8 cellular contexts compared by ENCODE assay signal in genomic region chr7:104983620-104984539, GRCh38. TPM values are rescaled to one million over a fixed set of nuclear protein-coding genes. Genes with fewer than 3 reads are reported as not detected.
A peak's percentile ranks its signal among the peaks of the same experiment; 100 is the strongest.
DNase-seq lines count a peak whose midpoint lies in the region; ATAC-seq, FAIRE-seq and TF ChIP-seq lines count a peak whose summit lies in the region.

No MANE protein-coding gene starts in this region.

- H3K9me3 Mint-ChIP-seq in IgD-negative memory B cell (no peaks in the 10 kb centered on the region), nephron (no peaks in the 10 kb centered on the region)
- no peaks in the 10 kb centered on the region for H3K9me3 Mint-ChIP-seq in stimulated activated naive CD8-positive, alpha-beta T cell treated with anti-CD3 and anti-CD28 coated beads, Interleukin-15, Interleukin-2, amounts not matched to agents 100 ng/mL and 50 ng/mL, for 24 hours

- no peaks in the 10 kb centered on the region for H3K27me3 Mint-ChIP-seq in IgD-negative memory B cell
- no peaks in the 10 kb centered on the region for H3K27me3 Mint-ChIP-seq in nephron (ENCODE audit: low read depth)
- no peaks in the 10 kb centered on the region for H3K27me3 Mint-ChIP-seq in stimulated activated naive CD8-positive, alpha-beta T cell treated with anti-CD3 and anti-CD28 coated beads, Interleukin-15, Interleukin-2, amounts not matched to agents 100 ng/mL and 50 ng/mL, for 24 hours

- H3K4me3 Mint-ChIP-seq in IgD-negative memory B cell (peak overlapping the region; percentile 98 to 100 (median 98)), nephron (peak overlapping the region; percentile 99 to 100 (median 99))
- peak overlapping the region; percentile 98 for H3K4me3 Mint-ChIP-seq in stimulated activated naive CD8-positive, alpha-beta T cell treated with anti-CD3 and anti-CD28 coated beads, Interleukin-15, Interleukin-2, amounts not matched to agents 100 ng/mL and 50 ng/mL, for 24 hours

- H3K36me3 Mint-ChIP-seq in IgD-negative memory B cell (no peaks in the 10 kb centered on the region), nephron (ENCODE audit: low read depth) (peaks cover 3% of the 10 kb centered on the region)
- H3K36me3 Mint-ChIP-seq in stimulated activated naive CD8-positive, alpha-beta T cell treated with anti-CD3 and anti-CD28 coated beads, Interleukin-15, Interleukin-2, amounts not matched to agents 100 ng/mL and 50 ng/mL, for 24 hours (ENCODE audit: low read depth), result peaks cover 22% of the 10 kb centered on the region

- TF ChIP-seq CTCF in nephron (IDR thresholded peaks at IDR 0.05; ENCODE audit: unreplicated experiment in 3 of 3), result peak; percentile 27 to 42 (median 41)

- ATAC-seq in GM21529 (IDR thresholded peaks at IDR 0.05; ENCODE audit: unreplicated experiment), result peak; percentile 88

- FAIRE-seq in RCC 7860 (lab: Jason Lieb, UNC), result peak; percentile 47

- DNase-seq in DMS79 treated with DMSO at 0.1 percent for 48 hours (lab: John Stamatoyannopoulos, UW), result peak; percentile 88
- peak; percentile 86 for DNase-seq in RCC 7860 (ENCODE audit: low spot score)
- DNase-seq in activated T-helper 1 cell treated with anti-CD3 and anti-CD28 coated beads, Interleukin-2, amount 50 U/mL, for 16 hours (ENCODE audit: low read depth in 1 of 2, low spot score in 1 of 2), result peak; percentile 65 to 73
- DNase-seq in fibroblast of peridontal ligament (ENCODE audit: extremely low read depth), result peak; percentile 79

- H3K4me1 Mint-ChIP-seq in IgD-negative memory B cell, result peaks cover 41 to 58% (median 52%) of the 10 kb centered on the region in 3 donors
- H3K4me1 Mint-ChIP-seq in nephron, result peaks cover 72% of the 10 kb centered on the region
- H3K4me1 Mint-ChIP-seq in stimulated activated naive CD8-positive, alpha-beta T cell treated with anti-CD3 and anti-CD28 coated beads, Interleukin-15, Interleukin-2, amounts not matched to agents 100 ng/mL and 50 ng/mL, for 24 hours (ENCODE audit: low read depth), result peaks cover 88% of the 10 kb centered on the region

- H3K27ac Mint-ChIP-seq in IgD-negative memory B cell (peak overlapping the region; percentile 100), nephron (peak overlapping the region; percentile 99 to 100 (median 100))
- H3K27ac Mint-ChIP-seq in stimulated activated naive CD8-positive, alpha-beta T cell treated with anti-CD3 and anti-CD28 coated beads, Interleukin-15, Interleukin-2, amounts not matched to agents 100 ng/mL and 50 ng/mL, for 24 hours, result peak overlapping the region; percentile 100

RNA-seq across cellular contexts. Expression of gene KMT2E, which starts 30.1 kb away (rescaled TPM):
- polyA plus RNA-seq in IgD-negative memory B cell, result 239 TPM

Comparison
In these comparisons a context has a peak if more than half of its experiments do, and no peak if none do; other contexts are left out.
1. Peak in every context shown above with its lines: DNase-seq and ATAC-seq.